In the genomic region with DNA sequence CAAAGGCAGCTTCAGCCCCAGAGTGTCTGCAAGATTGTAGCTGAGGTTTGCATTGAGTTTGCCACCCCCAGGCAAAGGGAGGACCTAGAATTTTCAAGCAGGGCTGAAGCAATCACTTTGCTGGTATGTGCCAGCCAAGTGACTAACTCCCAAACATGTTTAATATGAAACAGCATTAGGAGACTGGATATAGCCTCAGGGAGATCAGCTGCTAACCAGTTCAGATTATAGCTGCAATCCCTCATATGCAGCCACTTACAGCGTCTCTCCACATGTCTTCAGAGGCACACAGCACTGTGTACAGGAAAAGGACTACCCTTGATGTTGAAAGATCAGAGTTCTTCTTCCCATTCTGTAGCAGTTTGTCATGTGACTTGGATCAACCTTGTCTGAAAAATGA, we compare ENCODE assay signal across 18 cellular contexts. TPM values are rescaled to one million over a fixed set of nuclear protein-coding genes. Genes with fewer than 3 reads are reported as not detected.
DNase-seq lines count a peak whose midpoint lies in the region; ATAC-seq, FAIRE-seq and TF ChIP-seq lines count a peak whose summit lies in the region.
"Had no signal": no experiment of that assay in that cellular context is flagged by ENCODE, and none has a peak within 500 bp of the region (broad histone marks: within the 10 kb centered on the region; RNA-seq: fewer than 3 reads in every experiment).

No MANE protein-coding gene starts in this region.

- H3K27me3 ChIP-seq in MG63: no peaks in the 10 kb centered on the region
- no peaks in the 10 kb centered on the region for H3K27me3 ChIP-seq in bronchial epithelial cell (ENCODE audit: control insufficient read depth, insufficient read depth, low read length)
- H3K27me3 ChIP-seq in osteoblast (ENCODE audit: insufficient read depth, low read length): no peaks in the 10 kb centered on the region
- H3K27me3 ChIP-seq in colonic mucosa: no peaks in the 10 kb centered on the region
- H3K27me3 ChIP-seq: BLaER1 had no signal

- intact Hi-C loops in colonic mucosa (cut with DNase I): no loop called here

- H3K9me3 ChIP-seq in MG63 (no peaks in the 10 kb centered on the region), osteoblast (ENCODE audit: low read depth, low read length) (no peaks in the 10 kb centered on the region), colonic mucosa (no peaks in the 10 kb centered on the region)
- H3K9me3 ChIP-seq: BLaER1 had no signal

- H3K79me2 ChIP-seq in osteoblast (ENCODE audit: insufficient read depth, low read length): no peaks in the 10 kb centered on the region

- H3K9ac ChIP-seq in colonic mucosa (ENCODE audit: low read depth in 2 of 2, low read length in 2 of 2): no peak overlapping the region
- H3K9ac ChIP-seq: BLaER1 had no signal

- no peaks in the 10 kb centered on the region for H3K36me3 ChIP-seq in MG63
- no peaks in the 10 kb centered on the region for H3K36me3 ChIP-seq in bronchial epithelial cell (ENCODE audit: control insufficient read depth, insufficient read depth, low read length)
- no peaks in the 10 kb centered on the region for H3K36me3 ChIP-seq in osteoblast (ENCODE audit: insufficient read depth, low read length)
- no peaks in the 10 kb centered on the region for H3K36me3 ChIP-seq in colonic mucosa
- H3K36me3 ChIP-seq: BLaER1 had no signal

- H3K27ac ChIP-seq in osteoblast (ENCODE audit: low read depth, low read length): no peak overlapping the region
- no peak overlapping the region for H3K27ac ChIP-seq in colonic mucosa
- H3K27ac ChIP-seq: BLaER1 had no signal

- DNase-seq in ELR (ENCODE audit: low read depth): peak; percentile 76
- peak; percentile 41 for DNase-seq in MG63
- peak; percentile 94 for DNase-seq in bronchial epithelial cell (ENCODE audit: low read depth)
- no peak for DNase-seq in osteoblast (ENCODE audit: insufficient read length, low spot score, missing footprints)
- no peak for DNase-seq in G401 (ENCODE audit: low spot score)
- DNase-seq in colonic mucosa: no peak
- DNase-seq in activated naive CD8-positive, alpha-beta T cell treated with anti-CD3 and anti-CD28 coated beads, Interleukin-2, amount 50 U/mL, for 24 hours: no peak
- DNase-seq: activated naive CD4-positive, alpha-beta T cell; DMS 273 treated with DMSO at 0.1 percent for 48 hours; MM.1S; natural killer cell; NCI-H2029; T-helper 17 cell had no signal

- no peak for TF ChIP-seq CTCF in bronchial epithelial cell (IDR thresholded peaks at IDR 0.05; ENCODE audit: insufficient read depth, low read length, severe bottlenecking)
- no peak for TF ChIP-seq CTCF in osteoblast (IDR thresholded peaks at IDR 0.05; ENCODE audit: extremely low read depth, low read depth, low read length)
- TF ChIP-seq CTCF in colonic mucosa (IDR thresholded peaks at IDR 0.05): no peak

- no peak for ATAC-seq in activated naive CD8-positive, alpha-beta T cell treated with anti-CD3 and anti-CD28 coated beads, Interleukin-2, amount 50 U/mL, for 24 hours
- ATAC-seq in HG02588 (IDR thresholded peaks at IDR 0.05; ENCODE audit: unreplicated experiment): no peak
- ATAC-seq: natural killer cell, T-helper 17 cell had no signal

- H3K4me3 Mint-ChIP-seq in activated naive CD8-positive, alpha-beta T cell treated with anti-CD3 and anti-CD28 coated beads, Interleukin-2, amount 50 U/mL, for 24 hours: no peak overlapping the region
- H3K4me3 Mint-ChIP-seq: brain, natural killer cell, T-helper 17 cell had no signal

- no peaks in the 10 kb centered on the region for H3K36me3 Mint-ChIP-seq in activated naive CD8-positive, alpha-beta T cell treated with anti-CD3 and anti-CD28 coated beads, Interleukin-2, amount 50 U/mL, for 24 hours (ENCODE audit: low read depth)
- H3K36me3 Mint-ChIP-seq: brain, natural killer cell had no signal

- H4K20me1 ChIP-seq in osteoblast (ENCODE audit: insufficient read depth, low read length): no peaks in the 10 kb centered on the region
- H4K20me1 ChIP-seq: BLaER1 had no signal

- peaks cover 5% of the 10 kb centered on the region for H3K4me1 ChIP-seq in osteoblast (ENCODE audit: insufficient read depth, low read length)
- no peaks in the 10 kb centered on the region for H3K4me1 ChIP-seq in colonic mucosa
- H3K4me1 ChIP-seq: BLaER1 had no signal

- no peaks in the 10 kb centered on the region for H3K4me1 Mint-ChIP-seq in activated naive CD8-positive, alpha-beta T cell treated with anti-CD3 and anti-CD28 coated beads, Interleukin-2, amount 50 U/mL, for 24 hours
- H3K4me1 Mint-ChIP-seq: natural killer cell, T-helper 17 cell had no signal

- H3K4me3 ChIP-seq in MG63: no peak overlapping the region
- H3K4me3 ChIP-seq in bronchial epithelial cell (ENCODE audit: low read depth, low read length): no peak overlapping the region
- no peak overlapping the region for H3K4me3 ChIP-seq in osteoblast (ENCODE audit: insufficient read depth, low read length)
- no peak overlapping the region for H3K4me3 ChIP-seq in colonic mucosa
- H3K4me3 ChIP-seq: BLaER1, lung had no signal

- H3K4me2 ChIP-seq in osteoblast (ENCODE audit: insufficient read depth, low read length): no peak overlapping the region
- H3K4me2 ChIP-seq: BLaER1 had no signal

- no peak overlapping the region for H3K27ac Mint-ChIP-seq in activated naive CD8-positive, alpha-beta T cell treated with anti-CD3 and anti-CD28 coated beads, Interleukin-2, amount 50 U/mL, for 24 hours
- H3K27ac Mint-ChIP-seq: brain, natural killer cell, T-helper 17 cell had no signal

- FAIRE-seq in bronchial epithelial cell (lab: Jason Lieb, UNC): no peak
- FAIRE-seq: RCC 7860 had no signal

- peak overlapping the region; percentile 47 for H2AFZ ChIP-seq in osteoblast (ENCODE audit: low read length)

- in situ Hi-C loops in G401 (cut with HindIII; ENCODE audit: low sequenced_read_pairs): no loop called here

- no peaks in the 10 kb centered on the region for H3K9me3 Mint-ChIP-seq in activated naive CD8-positive, alpha-beta T cell treated with anti-CD3 and anti-CD28 coated beads, Interleukin-2, amount 50 U/mL, for 24 hours

- peaks cover 4% of the 10 kb centered on the region for H3K27me3 Mint-ChIP-seq in activated naive CD8-positive, alpha-beta T cell treated with anti-CD3 and anti-CD28 coated beads, Interleukin-2, amount 50 U/mL, for 24 hours

RNA-seq across cellular contexts. Expression of gene PPP2R3A, which starts 38.4 kb away (rescaled TPM):
- total RNA-seq in MG63 (2014; rRNA removed; shearing (Covaris generic); ENCODE audit: low replicate concordance): 10.3 and 11.3 TPM in 2 replicates
- total RNA-seq in bronchial epithelial cell: 4.2 and 6.1 TPM in 2 replicates
- total RNA-seq in osteoblast: 23.9 and 24.2 TPM in 2 replicates
- total RNA-seq in G401 (2014; rRNA removed; shearing (Covaris generic)): 0.88 and 3.6 TPM in 2 replicates
- 10 to 100 TPM; 10.9 to 22.0 TPM for total RNA-seq in colonic mucosa

Comparison
In these comparisons a context has a peak if more than half of its experiments do, and no peak if none do; other contexts are left out.
1. DNase-seq: peak in ELR (single experiment), MG63 (single experiment) and bronchial epithelial cell (single experiment); none in osteoblast (single experiment), G401 (single experiment), colonic mucosa (single experiment) and activated naive CD8-positive, alpha-beta T cell treated with anti-CD3 and anti-CD28 coated beads, Interleukin-2, amount 50 U/mL, for 24 hours (single experiment).